ENCODE assay signal across 21 cellular contexts in the genomic region with DNA sequence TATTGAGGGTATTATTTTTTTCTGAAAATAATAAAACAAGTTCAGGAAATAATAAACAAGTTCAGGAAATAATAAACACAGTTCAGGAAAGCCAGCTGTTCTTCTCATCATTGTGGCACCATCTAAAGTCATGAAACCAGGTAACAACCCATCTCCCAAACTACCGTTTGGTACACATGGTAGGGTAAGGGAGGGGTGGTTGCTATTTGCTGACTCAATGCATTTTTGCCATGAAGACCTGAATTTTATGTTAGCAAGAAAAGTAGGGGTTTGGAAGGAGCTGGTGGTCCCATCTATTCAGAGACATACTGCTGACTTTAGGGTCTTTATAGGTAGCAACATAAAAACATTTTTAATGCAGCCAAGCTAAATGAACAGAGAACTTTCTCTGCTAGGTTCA. TPM values are rescaled to one million over a fixed set of nuclear protein-coding genes. Genes with fewer than 3 reads are reported as not detected.
A peak's percentile ranks its signal among the peaks of the same experiment; 100 is the strongest.
DNase-seq lines count a peak whose midpoint lies in the region; ATAC-seq, FAIRE-seq and TF ChIP-seq lines count a peak whose summit lies in the region.
"Had no signal": no experiment of that assay in that cellular context is flagged by ENCODE, and none has a peak within 500 bp of the region (broad histone marks: within the 10 kb centered on the region; RNA-seq: fewer than 3 reads in every experiment).

No MANE protein-coding gene starts in this region.

- no peak for TF ChIP-seq CTCF in A549 (IDR thresholded peaks at IDR 0.05)
- no peak for TF ChIP-seq CTCF in IMR-90 (conservative IDR thresholded peaks at IDR 0.05; ENCODE audit: low read depth, low read length)
- TF ChIP-seq CTCF in Calu3 (IDR thresholded peaks at IDR 0.05; ENCODE audit: unreplicated experiment): no peak

- CTCF ChIA-PET in A549 (lab: Yijun Ruan, JAX): no interaction called here
- CTCF ChIA-PET in IMR-90 (lab: Yijun Ruan, JAX): no interaction called here
- CTCF ChIA-PET in Calu3 (lab: Charles Lee): no interaction called here

- no peak for ATAC-seq in A549
- no peak for ATAC-seq in IMR-90 (ENCODE audit: low read depth)
- ATAC-seq: CD8-positive, alpha-beta T cell had no signal

- H4K20me1 ChIP-seq in IMR-90 (ENCODE audit: insufficient read depth, low read length): no peaks in the 10 kb centered on the region
- H4K20me1 ChIP-seq: BLaER1 had no signal

- H2AFZ ChIP-seq in IMR-90 (replicated peaks; ENCODE audit: low read length, poor library complexity): no peak overlapping the region

- POLR2A ChIA-PET in A549 (lab: Yijun Ruan, JAX) (no interaction called here), IMR-90 (lab: Charles Lee; ENCODE audit: unreplicated experiment) (no interaction called here)

- DNase-seq in A549 (ENCODE audit: low read depth in 1 of 2, low spot score in 1 of 2): no peak
- DNase-seq in IMR-90: no peak
- no peak for DNase-seq in DMS79 (lab: John Stamatoyannopoulos, UW)
- DNase-seq in Calu3: no peak
- DNase-seq: 8988T; BE2C; Caco-2; CD4-positive, alpha-beta T cell; CD8-positive, alpha-beta T cell; DMS 273 treated with DMSO at 0.1 percent for 48 hours; DMS153; DMS53; DMS79 treated with DMSO at 0.1 percent for 48 hours; GF-D8 had no signal

- peak overlapping the region; percentile 72; the same call in 2 of the 3 replicates for H2BK15ac ChIP-seq in IMR-90 (ENCODE audit: low read depth, low read length)

- H3K79me1 ChIP-seq in IMR-90 (ENCODE audit: low read depth in 1 of 2, low read length in 2 of 2): no peaks in the 10 kb centered on the region

- peak overlapping the region; percentile 63; the same call in 1 of the 2 replicates for H3K18ac ChIP-seq in IMR-90 (ENCODE audit: low read depth, low read length)

- H3K4ac ChIP-seq in IMR-90 (ENCODE audit: low read depth, low read length): peak overlapping the region; percentile 97

- no peak overlapping the region for H3K56ac ChIP-seq in IMR-90 (ENCODE audit: extremely low read depth, insufficient read depth, low read length)

- no peaks in the 10 kb centered on the region for H3K4me1 ChIP-seq in A549
- peaks cover 8% of the 10 kb centered on the region; the same call in 1 of the 2 replicates for H3K4me1 ChIP-seq in IMR-90 (ENCODE audit: control insufficient read depth, insufficient read depth, low read length)
- H3K4me1 ChIP-seq: BE2C, BLaER1, Caco-2 had no signal

- peak overlapping the region; percentile 41; the same call in 1 of the 2 replicates for H3K23ac ChIP-seq in IMR-90 (ENCODE audit: low read depth, low read length)

- peak overlapping the region; percentile 54 to 98; a peak in 2 of 4 replicates for H4K8ac ChIP-seq in IMR-90 (ENCODE audit: low read depth in 2 of 2, low read length in 2 of 2)

- peak overlapping the region; percentile 89 for H2BK20ac ChIP-seq in IMR-90 (ENCODE audit: low read depth, low read length)

- in situ Hi-C loops in IMR-90 (cut with MboI; ENCODE audit: low sequenced_read_pairs): loop anchor here (25.0 kb wide), 1 partner anchor 926 kb away; no protein-coding TSS in a partner anchor

- no peaks in the 10 kb centered on the region for H3K36me3 Mint-ChIP-seq in Calu3 (ENCODE audit: insufficient read depth, unreplicated experiment)
- H3K36me3 Mint-ChIP-seq: CD8-positive, alpha-beta T cell had no signal

- H3K4me3 ChIP-seq in A549 (no peak overlapping the region), IMR-90 (ENCODE audit: insufficient read depth, low read depth, low read length) (no peak overlapping the region)
- H3K4me3 ChIP-seq: BLaER1 had no signal

- 0% methylated on average over 1 of the region's 1 CpG for WGBS in A549 (ENCODE audit: missing lambda C conversion rate)
- WGBS in IMR-90 (ENCODE audit: extremely low coverage in 2 of 2, insufficient read length in 1 of 2), 2 experiments: no CpG with 5 or more reads among the region's 1 CpG

- no peak overlapping the region for H3K4me3 Mint-ChIP-seq in Calu3 (ENCODE audit: low read depth, unreplicated experiment)
- H3K4me3 Mint-ChIP-seq: CD4-positive, alpha-beta T cell; CD8-positive, alpha-beta T cell had no signal

- peak overlapping the region; percentile 70 for H3K14ac ChIP-seq in IMR-90 (replicated peaks; ENCODE audit: low read depth, low read length)

- H3K9me3 Mint-ChIP-seq in Calu3 (ENCODE audit: low read depth, unreplicated experiment): peaks cover 2% of the 10 kb centered on the region
- H3K9me3 Mint-ChIP-seq: CD4-positive, alpha-beta T cell; CD8-positive, alpha-beta T cell had no signal

- no peaks in the 10 kb centered on the region; the same call in 1 of the 2 replicates for H3K27me3 ChIP-seq in IMR-90 (ENCODE audit: control insufficient read depth, insufficient read depth, low read length)
- H3K27me3 ChIP-seq: BE2C had no signal

- TF ChIP-seq POLR2A in A549 (IDR thresholded peaks at IDR 0.05; ENCODE audit: low read length): no peak
- no peak for TF ChIP-seq POLR2A in IMR-90 (IDR thresholded peaks at IDR 0.05; ENCODE audit: low read depth, low read length)

- H4K5ac ChIP-seq in IMR-90 (ENCODE audit: low read depth, low read length): peak overlapping the region; percentile 54; the same call in 1 of the 2 replicates

- no peaks in the 10 kb centered on the region for H3K4me1 Mint-ChIP-seq in Calu3 (ENCODE audit: low read depth, unreplicated experiment)

- H2BK5ac ChIP-seq in IMR-90 (ENCODE audit: low read depth, low read length, poor library complexity, severe bottlenecking): no peak overlapping the region

- peak overlapping the region; percentile 93 for H4K91ac ChIP-seq in IMR-90 (ENCODE audit: insufficient read depth, low read depth, low read length)

- H3K36me3 ChIP-seq in IMR-90 (ENCODE audit: control insufficient read depth, insufficient read depth, low read length): no peaks in the 10 kb centered on the region
- H3K36me3 ChIP-seq: BE2C, BLaER1 had no signal

- peaks cover 16% of the 10 kb centered on the region for H3K27me3 Mint-ChIP-seq in Calu3 (ENCODE audit: unreplicated experiment)
- H3K27me3 Mint-ChIP-seq: CD4-positive, alpha-beta T cell had no signal

- H2BK120ac ChIP-seq in IMR-90 (ENCODE audit: low read depth, low read length): peak overlapping the region; percentile 98

- no peak overlapping the region for H3K9ac ChIP-seq in IMR-90 (ENCODE audit: low read depth, low read length)
- H3K9ac ChIP-seq: BLaER1 had no signal

- intact Hi-C loops in IMR-90 (cut with micrococcal nuclease): loop anchor here (10.0 kb wide), 1 partner anchor 274 kb away; no protein-coding TSS in a partner anchor
- intact Hi-C loops in Calu3 (cut with micrococcal nuclease; ENCODE audit: unreplicated experiment): no loop called here

- dilution Hi-C loops in IMR-90 (cut with HindIII; ENCODE audit: low sequenced_read_pairs, unreplicated experiment): no loop called here

- BruUV-seq in IMR-90 (replicated peaks; lab: Mats Ljungman, UMichigan) (no TSS peak), Calu3 (replicated peaks; lab: Mats Ljungman, UMichigan) (no TSS peak)

- H3K9me3 ChIP-seq in A549 (no peaks in the 10 kb centered on the region), IMR-90 (ENCODE audit: control insufficient read depth, insufficient read depth, low read length) (no peaks in the 10 kb centered on the region)
- H3K9me3 ChIP-seq: BE2C, BLaER1, Caco-2 had no signal

- peak overlapping the region; percentile 88 for H2AK5ac ChIP-seq in IMR-90 (ENCODE audit: low read depth, low read length)

- FAIRE-seq in A549 (lab: Jason Lieb, UNC) (no peak), colon (lab: Jason Lieb, UNC) (peak; percentile 28)
- FAIRE-seq: A204.1, G401.6, GM12891, GM19239 had no signal

- TF ChIP-seq RAD21 in A549 (conservative IDR thresholded peaks at IDR 0.05 in 1 of 2, IDR thresholded peaks at IDR 0.05 in 1 of 2): no peak
- no peak for TF ChIP-seq RAD21 in IMR-90 (IDR thresholded peaks at IDR 0.05; ENCODE audit: low read length)

- no peak for TF ChIP-seq EP300 in A549 (IDR thresholded peaks at IDR 0.05)

- H3K27ac ChIP-seq in A549: no peak overlapping the region
- no peak overlapping the region for H3K27ac ChIP-seq in IMR-90 (ENCODE audit: insufficient read depth, low read length)
- H3K27ac ChIP-seq: BLaER1, C4-2B had no signal

- no peak overlapping the region for H3K27ac Mint-ChIP-seq in Calu3 (ENCODE audit: unreplicated experiment)
- H3K27ac Mint-ChIP-seq: CD4-positive, alpha-beta T cell; CD8-positive, alpha-beta T cell had no signal

- H2AK9ac ChIP-seq in IMR-90 (replicated peaks; ENCODE audit: low read depth, low read length, poor library complexity): no peak overlapping the region

- no peak overlapping the region for H3K4me2 ChIP-seq in A549
- no peak overlapping the region for H3K4me2 ChIP-seq in IMR-90 (ENCODE audit: low read depth, low read length)
- H3K4me2 ChIP-seq: BLaER1 had no signal

- no peaks in the 10 kb centered on the region for H3K9me1 ChIP-seq in IMR-90 (ENCODE audit: insufficient read depth, low read length)

TF ChIP-seq in A549, 52 proteins besides CTCF, POLR2A, EP300 and RAD21 (continues in another document):
- TF ChIP-seq, protein P1, sequence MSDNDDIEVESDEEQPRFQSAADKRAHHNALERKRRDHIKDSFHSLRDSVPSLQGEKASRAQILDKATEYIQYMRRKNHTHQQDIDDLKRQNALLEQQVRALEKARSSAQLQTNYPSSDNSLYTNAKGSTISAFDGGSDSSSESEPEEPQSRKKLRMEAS (IDR thresholded peaks at IDR 0.05): no peak

TF ChIP-seq in IMR-90, 13 proteins besides CTCF, POLR2A, EP300 and RAD21:
- TF ChIP-seq MAFK (IDR thresholded peaks at IDR 0.05; ENCODE audit: low read depth, low read length): peak; percentile 69
- no peak for TF ChIP-seq SMC3 (IDR thresholded peaks at IDR 0.05; ENCODE audit: low read depth, low read length)

RNA-seq across cellular contexts. Expression of a gene that starts 41.0 kb away (rescaled TPM):
- not detected in 2 replicates for polyA plus RNA-seq in A549 (2011; rRNA removed)
- not detected in 2 replicates for polyA plus RNA-seq in A549 (2012; cell fraction: cytosol; rRNA removed)
- polyA plus RNA-seq in A549 (2012; cell fraction: nucleus; rRNA removed): not detected in 2 replicates
- not detected in 3 replicates for polyA plus RNA-seq in A549 (2017; fragmentation: RNase III; extraction: RNeasy Plus Mini Kit Qiagen cat#74134 plus additional on column Dnase treatment)
- polyA minus RNA-seq in A549 (2011; rRNA and poly(A)+ RNA removed): not detected in 2 replicates
- total RNA-seq in IMR-90 (2012; rRNA removed): 0.83 and 1.1 TPM in 2 replicates
- 0.29 and 0.32 TPM in 2 replicates for polyA plus RNA-seq in IMR-90 (2012; rRNA removed)
- polyA plus RNA-seq in IMR-90 (2012; cell fraction: cytosol; rRNA removed): 0.18 and 0.22 TPM in 2 replicates
- 0.11 and 0.17 TPM in 2 replicates for polyA plus RNA-seq in IMR-90 (2012; cell fraction: nucleus; rRNA removed; ENCODE audit: low replicate concordance)
- not detected in 2 replicates for total RNA-seq in Calu3 (2022)
- total RNA-seq: Caco-2; CD8-positive, alpha-beta T cell had no signal
